ENCODE assay signal across 25 cellular contexts in genomic region chr14:98192946-98193345, GRCh38.
DNase-seq lines count a peak whose midpoint lies in the region; ATAC-seq and TF ChIP-seq lines count a peak whose summit lies in the region.
"Had no signal": no experiment of that assay in that cellular context is flagged by ENCODE, and none has a peak within 500 bp of the region (broad histone marks: within the 10 kb centered on the region; RNA-seq: fewer than 3 reads in every experiment).

No MANE protein-coding gene starts in this region.

- intact Hi-C loops in activated CD4-positive, alpha-beta T cell treated with anti-CD3 and anti-CD28 coated beads for 36 hours (cut with DNase I, micrococcal nuclease), result no loop called here
- intact Hi-C loops in CD4-positive, alpha-beta T cell (cut with DNase I, micrococcal nuclease), result loop anchor here (5.0 to 10.0 kb wide), 4 partner anchors 34 to 1002 kb away; no protein-coding TSS in a partner anchor
- intact Hi-C loops in activated CD8-positive, alpha-beta T cell treated with anti-CD3 and anti-CD28 coated beads for 36 hours (cut with micrococcal nuclease), result no loop called here

- H3K9me3 ChIP-seq in CD4-positive, alpha-beta T cell (ENCODE audit: control insufficient read depth, low read length), result no peaks in the 10 kb centered on the region
- no peaks in the 10 kb centered on the region for H3K9me3 ChIP-seq in endodermal cell (ENCODE audit: control insufficient read depth, low read length)

- peaks cover 23% of the 10 kb centered on the region for H3K36me3 Mint-ChIP-seq in activated CD4-positive, alpha-beta T cell treated with anti-CD3 and anti-CD28 coated beads for 36 hours (ENCODE audit: low read depth)
- H3K36me3 Mint-ChIP-seq in CD4-positive, alpha-beta T cell (ENCODE audit: low read depth), result peaks cover 20% of the 10 kb centered on the region
- H3K36me3 Mint-ChIP-seq in activated CD8-positive, alpha-beta T cell treated with anti-CD3 and anti-CD28 coated beads for 36 hours (ENCODE audit: low read depth), result peaks cover 12% of the 10 kb centered on the region
- no peaks in the 10 kb centered on the region for H3K36me3 Mint-ChIP-seq in central memory CD8-positive, alpha-beta T cell (ENCODE audit: insufficient read depth)
- H3K36me3 Mint-ChIP-seq in endodermal cell (ENCODE audit: low read depth), result no peaks in the 10 kb centered on the region

- DNase-seq in activated CD4-positive, alpha-beta T cell treated with anti-CD3 and anti-CD28 coated beads for 36 hours, result no peak
- no peak for DNase-seq in activated CD4-positive, alpha-beta T cell treated with anti-CD3 and anti-CD28 coated beads, Interleukin-2, amount 50 U/mL, for 1 hour
- DNase-seq in CD4-positive, alpha-beta T cell, result no peak
- DNase-seq in activated CD8-positive, alpha-beta T cell treated with anti-CD3 and anti-CD28 coated beads for 36 hours, result no peak
- no peak for DNase-seq in central memory CD8-positive, alpha-beta T cell (ENCODE audit: low spot score in 2 of 2)
- DNase-seq in endodermal cell (no peak), HuH-7.5 (ENCODE audit: low spot score) (no peak), HCEC 1CT (no peak)
- DNase-seq: activated CD8-positive, alpha-beta memory T cell treated with anti-CD3 and anti-CD28 coated beads, Interleukin-2, amount 50 U/mL, for 4 hours; activated effector memory CD4-positive, alpha-beta T cell treated with Interleukin-2 at 50 U/mL for 16 hours; amygdala; brain microvascular endothelial cell; hypothalamus; NCI-H1048; NCI-H2107; NCI-H345; NCI-H69; PC-3; stimulated activated CD4-positive, alpha-beta T cell treated with anti-CD3 and anti-CD28 coated beads, Interleukin-15, amount 100 ng/mL, for 24 hours; T1000 had no signal

- no peak overlapping the region for H3K4me3 ChIP-seq in endodermal cell (ENCODE audit: low read length)
- H3K4me3 ChIP-seq: lung, SK-N-MC had no signal

- H3K4me1 Mint-ChIP-seq in activated CD4-positive, alpha-beta T cell treated with anti-CD3 and anti-CD28 coated beads for 36 hours, result peaks cover 93% of the 10 kb centered on the region
- H3K4me1 Mint-ChIP-seq in CD4-positive, alpha-beta T cell (ENCODE audit: low read depth), result peaks cover 98% of the 10 kb centered on the region
- H3K4me1 Mint-ChIP-seq in activated CD8-positive, alpha-beta T cell treated with anti-CD3 and anti-CD28 coated beads for 36 hours (ENCODE audit: low read depth), result peaks cover 93% of the 10 kb centered on the region
- H3K4me1 Mint-ChIP-seq in central memory CD8-positive, alpha-beta T cell, result peaks cover 91% of the 10 kb centered on the region
- H3K4me1 Mint-ChIP-seq in endodermal cell, result peaks cover 11% of the 10 kb centered on the region
- H3K4me1 Mint-ChIP-seq: nephron had no signal

- POLR2A ChIA-PET in activated CD4-positive, alpha-beta T cell treated with anti-CD3 and anti-CD28 coated beads for 36 hours (lab: Charles Lee), result interaction anchor here (0.7 to 1.0 kb wide), 2 partner anchors 13 to 20 kb away, joined by 3 read pairs; no protein-coding TSS in a partner anchor
- POLR2A ChIA-PET in CD4-positive, alpha-beta T cell (lab: Charles Lee), result interaction anchor here (0.6 to 18.0 kb wide), 10 partner anchors 9 to 1073 kb away, joined by 3 to 468 read pairs (median 6); partner anchors contain the start of gene BCL11B
- POLR2A ChIA-PET in activated CD8-positive, alpha-beta T cell treated with anti-CD3 and anti-CD28 coated beads for 36 hours (lab: Charles Lee), result interaction anchor here (1.1 to 2.7 kb wide), 4 partner anchors 11 to 36 kb away, joined by 3 to 10 read pairs (median 4); no protein-coding TSS in a partner anchor

- CTCF ChIA-PET in activated CD4-positive, alpha-beta T cell treated with anti-CD3 and anti-CD28 coated beads for 36 hours (lab: Charles Lee), result interaction anchor here (1.1 to 2.6 kb wide), 4 partner anchors 7 to 23 kb away, joined by 3 to 10 read pairs (median 4); no protein-coding TSS in a partner anchor
- CTCF ChIA-PET in CD4-positive, alpha-beta T cell (lab: Charles Lee), result interaction anchor here (1.9 kb wide), 1 partner anchor 54 kb away, joined by 10 read pairs; no protein-coding TSS in a partner anchor
- CTCF ChIA-PET in activated CD8-positive, alpha-beta T cell treated with anti-CD3 and anti-CD28 coated beads for 36 hours (lab: Charles Lee), result interaction anchor here (1.3 to 13.3 kb wide), 4 partner anchors 8 to 55 kb away, joined by 3 to 99 read pairs (median 6); no protein-coding TSS in a partner anchor

- H3K9me3 Mint-ChIP-seq in activated CD4-positive, alpha-beta T cell treated with anti-CD3 and anti-CD28 coated beads for 36 hours (ENCODE audit: low read depth), result peaks cover 2% of the 10 kb centered on the region
- H3K9me3 Mint-ChIP-seq in CD4-positive, alpha-beta T cell, result peaks cover 2% of the 10 kb centered on the region
- H3K9me3 Mint-ChIP-seq in activated CD8-positive, alpha-beta T cell treated with anti-CD3 and anti-CD28 coated beads for 36 hours, result peaks cover 6% of the 10 kb centered on the region
- peaks cover 4% of the 10 kb centered on the region for H3K9me3 Mint-ChIP-seq in central memory CD8-positive, alpha-beta T cell
- no peaks in the 10 kb centered on the region for H3K9me3 Mint-ChIP-seq in endodermal cell
- H3K9me3 Mint-ChIP-seq: nephron had no signal

- H3K27ac ChIP-seq in CD4-positive, alpha-beta T cell (ENCODE audit: low read depth, low read length), result peak overlapping the region; percentile 55
- no peak overlapping the region for H3K27ac ChIP-seq in endodermal cell (ENCODE audit: low read depth, low read length)
- H3K27ac ChIP-seq: brain microvascular endothelial cell, C4-2B, SK-N-MC, VCaP had no signal

- H3K27me3 ChIP-seq in CD4-positive, alpha-beta T cell (ENCODE audit: control insufficient read depth, insufficient read depth, low read length), result no peaks in the 10 kb centered on the region
- H3K27me3 ChIP-seq in endodermal cell (ENCODE audit: control insufficient read depth, insufficient read depth, low read length, poor library complexity, severe bottlenecking), result no peaks in the 10 kb centered on the region
- H3K27me3 ChIP-seq: brain microvascular endothelial cell had no signal

- WGBS in endodermal cell (ENCODE audit: insufficient coverage in 1 of 2, insufficient read length in 1 of 2), 2 experiments, result 83 to 92% methylated on average over 1 to 2 of the region's 2 CpGs

- ATAC-seq in activated CD4-positive, alpha-beta T cell treated with anti-CD3 and anti-CD28 coated beads for 36 hours, result no peak
- ATAC-seq in CD4-positive, alpha-beta T cell (ENCODE audit: poor library complexity), result no peak
- no peak for ATAC-seq in activated CD8-positive, alpha-beta T cell treated with anti-CD3 and anti-CD28 coated beads for 36 hours
- ATAC-seq in central memory CD8-positive, alpha-beta T cell (replicated peaks; ENCODE audit: extremely low read depth, poor library complexity, severe bottlenecking), result no peak
- ATAC-seq: PC-3 had no signal

- H3K27ac Mint-ChIP-seq in activated CD4-positive, alpha-beta T cell treated with anti-CD3 and anti-CD28 coated beads for 36 hours, result peak overlapping the region; percentile 98
- peak overlapping the region; percentile 93 for H3K27ac Mint-ChIP-seq in CD4-positive, alpha-beta T cell
- peak overlapping the region; percentile 75 for H3K27ac Mint-ChIP-seq in activated CD8-positive, alpha-beta T cell treated with anti-CD3 and anti-CD28 coated beads for 36 hours
- peak overlapping the region; percentile 90 for H3K27ac Mint-ChIP-seq in central memory CD8-positive, alpha-beta T cell (ENCODE audit: low read depth)
- H3K27ac Mint-ChIP-seq in endodermal cell, result no peak overlapping the region
- H3K27ac Mint-ChIP-seq: nephron had no signal

- H3K27me3 Mint-ChIP-seq in activated CD4-positive, alpha-beta T cell treated with anti-CD3 and anti-CD28 coated beads for 36 hours, result no peaks in the 10 kb centered on the region
- H3K27me3 Mint-ChIP-seq in CD4-positive, alpha-beta T cell, result no peaks in the 10 kb centered on the region
- no peaks in the 10 kb centered on the region for H3K27me3 Mint-ChIP-seq in activated CD8-positive, alpha-beta T cell treated with anti-CD3 and anti-CD28 coated beads for 36 hours
- H3K27me3 Mint-ChIP-seq in central memory CD8-positive, alpha-beta T cell, result no peaks in the 10 kb centered on the region
- no peaks in the 10 kb centered on the region for H3K27me3 Mint-ChIP-seq in endodermal cell (ENCODE audit: insufficient read depth)

- no peak overlapping the region for H3K4me3 Mint-ChIP-seq in activated CD4-positive, alpha-beta T cell treated with anti-CD3 and anti-CD28 coated beads for 36 hours
- peak overlapping the region; percentile 50 for H3K4me3 Mint-ChIP-seq in CD4-positive, alpha-beta T cell
- no peak overlapping the region for H3K4me3 Mint-ChIP-seq in activated CD8-positive, alpha-beta T cell treated with anti-CD3 and anti-CD28 coated beads for 36 hours
- no peak overlapping the region for H3K4me3 Mint-ChIP-seq in central memory CD8-positive, alpha-beta T cell
- no peak overlapping the region for H3K4me3 Mint-ChIP-seq in endodermal cell
- H3K4me3 Mint-ChIP-seq: nephron had no signal

- H3K4me1 ChIP-seq in endodermal cell (ENCODE audit: control insufficient read depth, insufficient read depth, low read length), result no peaks in the 10 kb centered on the region

- no peaks in the 10 kb centered on the region for H3K36me3 ChIP-seq in endodermal cell (ENCODE audit: control insufficient read depth, insufficient read depth, low read length)
- H3K36me3 ChIP-seq: brain microvascular endothelial cell had no signal

- TF ChIP-seq CTCF in CD4-positive, alpha-beta T cell (IDR thresholded peaks at IDR 0.05), result no peak
- no peak for TF ChIP-seq CTCF in activated CD8-positive, alpha-beta T cell treated with anti-CD3 and anti-CD28 coated beads for 36 hours (IDR thresholded peaks at IDR 0.05)
- TF ChIP-seq CTCF in endodermal cell (conservative IDR thresholded peaks at IDR 0.05), result no peak

- H3K9ac ChIP-seq in endodermal cell (ENCODE audit: extremely low read depth, low read length, poor library complexity, severe bottlenecking), result no peak overlapping the region

Comparison
In these comparisons a context has a peak if more than half of its experiments do, and no peak if none do; other contexts are left out.
1. intact Hi-C loops: an anchor here in CD4-positive, alpha-beta T cell (5.0 to 10.0 kb wide); none called in activated CD4-positive, alpha-beta T cell treated with anti-CD3 and anti-CD28 coated beads for 36 hours and activated CD8-positive, alpha-beta T cell treated with anti-CD3 and anti-CD28 coated beads for 36 hours.